Comparison of ENCODE assay signal across 9 cellular contexts in genomic region chr1:18358600-18358999, GRCh38.
"Had no signal": no experiment of that assay in that cellular context is flagged by ENCODE, and none has a peak within 500 bp of the region (broad histone marks: within the 10 kb centered on the region; RNA-seq: fewer than 3 reads in every experiment).

No MANE protein-coding gene starts in this region.

- H3K36me3 ChIP-seq: HAP-1 had no signal

- DNase-seq: H7, IMR-90, Karpas-422, KBM-7 had no signal

- H3K27ac ChIP-seq: HL-60, KMS-11 had no signal

- H2AFZ ChIP-seq: GM23338 had no signal

- H3K4me3 ChIP-seq: GM23338, HAP-1 had no signal

- H3K27ac Mint-ChIP-seq: GM23338 had no signal

- H3K9ac ChIP-seq: KMS-11 had no signal

- ATAC-seq: GM23338, HCT116 had no signal

- H3K4me1 ChIP-seq: HAP-1 had no signal

- H3K9me3 ChIP-seq: HAP-1 had no signal

- H3K9me3 Mint-ChIP-seq: GM23338 had no signal

- H3K4me3 Mint-ChIP-seq: GM23338 had no signal

- H3K4me2 ChIP-seq: GM23338, KMS-11 had no signal
